22 cellular contexts compared by ENCODE assay signal in genomic region chr3:19073341-19074105, GRCh38.
"Had no signal": no experiment of that assay in that cellular context is flagged by ENCODE, and none has a peak within 500 bp of the region (broad histone marks: within the 10 kb centered on the region; RNA-seq: fewer than 3 reads in every experiment).

No MANE protein-coding gene starts in this region.

- H3K4me3 ChIP-seq: MG63, SJSA1, SK-N-MC had no signal

- H3K27ac ChIP-seq: SJSA1, SK-N-MC had no signal

- H3K4me1 ChIP-seq: SJSA1 had no signal

- H3K27me3 ChIP-seq: MG63, SJSA1 had no signal

- H3K36me3 ChIP-seq: MG63, SJSA1 had no signal

- DNase-seq: IMR-90, Karpas-422, KG1, MG63, NCI-H1092, NCI-H1105 treated with DMSO at 0.1 percent for 48 hours, NCI-H1417 treated with DMSO at 0.1 percent for 48 hours, NCI-H146, NCI-H1694 treated with DMSO at 0.1 percent for 48 hours, NCI-H1930, NCI-H2081, NCI-H2107, NCI-H226, NCI-H510A, NCI-H69, NCI-H774, Right ventricle myocardium superior, RPMI8226, SIG-M5 had no signal

- ATAC-seq: HepG2 had no signal

- H3K9me3 ChIP-seq: MG63, SJSA1 had no signal
